Comparison of ENCODE assay signal across 1 cellular context in the genomic region with DNA sequence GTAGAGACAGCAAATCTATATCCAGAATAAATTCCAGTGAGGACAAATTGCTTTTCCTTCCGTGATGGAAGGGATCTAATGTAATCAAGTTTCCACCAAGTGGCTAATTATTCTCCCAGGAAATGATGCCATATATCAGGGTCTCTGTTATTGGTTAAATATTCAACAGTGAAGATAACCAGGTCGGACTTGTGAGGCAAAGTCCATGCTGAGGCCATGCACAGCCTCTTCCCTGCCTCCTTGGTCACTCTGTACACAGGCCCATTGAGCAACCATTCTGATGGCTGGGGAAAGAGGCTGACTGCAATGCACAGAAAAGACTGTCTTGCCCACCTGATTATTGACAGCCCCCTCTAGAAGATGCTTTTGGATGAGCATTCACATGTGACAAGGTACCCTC.
A peak's percentile ranks its signal among the peaks of the same experiment; 100 is the strongest.
TF ChIP-seq lines count a peak whose summit lies in the region.

No MANE protein-coding gene starts in this region.

TF ChIP-seq in HepG2, 621 proteins besides CTCF, POLR2A, EP300 and RAD21 (continued from another document):
- TF ChIP-seq NFYC (CRISPR knock-in tag; IDR thresholded peaks at IDR 0.05) (no peak; the same call in 1 of the 2 replicates), MXD1 (CRISPR knock-in tag; IDR thresholded peaks at IDR 0.05) (no peak), ELF3 (CRISPR knock-in tag; IDR thresholded peaks at IDR 0.05) (peak; percentile 48; the same call in 1 of the 2 replicates), ZNF251 (CRISPR knock-in tag; IDR thresholded peaks at IDR 0.05) (no peak), BRCA1 (CRISPR knock-in tag; IDR thresholded peaks at IDR 0.05) (no peak), SAP130 (CRISPR knock-in tag; IDR thresholded peaks at IDR 0.05; ENCODE audit: low read depth) (no peak; the same call in 1 of the 2 replicates), JUNB (CRISPR knock-in tag; IDR thresholded peaks at IDR 0.05; ENCODE audit: borderline replicate concordance) (no peak), HNF4G (IDR thresholded peaks at IDR 0.05; ENCODE audit: borderline replicate concordance, low read depth, low read length) (peak; percentile 89), HNF4G (CRISPR knock-in tag; IDR thresholded peaks at IDR 0.05; ENCODE audit: borderline replicate concordance, low read depth) (no peak; the same call in 1 of the 2 replicates), ZFY (CRISPR knock-in tag; IDR thresholded peaks at IDR 0.05) (no peak; the same call in 1 of the 2 replicates), POGZ (CRISPR knock-in tag; IDR thresholded peaks at IDR 0.05) (0 out of 2 replicates have a peak, but pooled peaks have one; percentile 58), PAF1 (CRISPR knock-in tag; IDR thresholded peaks at IDR 0.05) (no peak), ISL2 (CRISPR knock-in tag; IDR thresholded peaks at IDR 0.05) (no peak), ZSCAN22 (CRISPR knock-in tag; IDR thresholded peaks at IDR 0.05) (no peak), MYPOP (CRISPR knock-in tag; IDR thresholded peaks at IDR 0.05) (no peak), REPIN1 (CRISPR knock-in tag; IDR thresholded peaks at IDR 0.05; ENCODE audit: borderline replicate concordance, low read depth) (peak; percentile 43; the same call in 1 of the 2 replicates), MIER3 (CRISPR knock-in tag; IDR thresholded peaks at IDR 0.05; ENCODE audit: borderline replicate concordance) (no peak), FOXA3 (CRISPR knock-in tag; IDR thresholded peaks at IDR 0.05) (peak; percentile 88), REXO4 (CRISPR knock-in tag; IDR thresholded peaks at IDR 0.05; ENCODE audit: borderline replicate concordance) (no peak), SMYD3 (CRISPR knock-in tag; IDR thresholded peaks at IDR 0.05) (no peak), ZNF33B (CRISPR knock-in tag; IDR thresholded peaks at IDR 0.05) (no peak), ZNF720 (CRISPR knock-in tag; IDR thresholded peaks at IDR 0.05) (no peak), HOXA3 (CRISPR knock-in tag; IDR thresholded peaks at IDR 0.05) (peak; percentile 73), YY1 (IDR thresholded peaks at IDR 0.05; ENCODE audit: insufficient read depth, insufficient replicate concordance, low read depth, low read length) (peak; percentile 13), ONECUT2 (CRISPR knock-in tag; IDR thresholded peaks at IDR 0.05) (no peak), E2F2 (CRISPR knock-in tag; IDR thresholded peaks at IDR 0.05; ENCODE audit: borderline replicate concordance) (no peak), SSRP1 (CRISPR knock-in tag; IDR thresholded peaks at IDR 0.05) (no peak), KLF15 (CRISPR knock-in tag; IDR thresholded peaks at IDR 0.05; ENCODE audit: borderline replicate concordance) (no peak), ZNF510 (CRISPR knock-in tag; IDR thresholded peaks at IDR 0.05; ENCODE audit: low read depth) (no peak), ZNF546 (CRISPR knock-in tag; conservative IDR thresholded peaks at IDR 0.05) (no peak), ZNF207 (IDR thresholded peaks at IDR 0.05; ENCODE audit: borderline replicate concordance) (no peak), FOXA1 (IDR thresholded peaks at IDR 0.05) (no peak), FOXA1 (CRISPR knock-in tag; IDR thresholded peaks at IDR 0.05) (peak; percentile 89), DPF2 (CRISPR knock-in tag; IDR thresholded peaks at IDR 0.05; ENCODE audit: borderline replicate concordance, low read depth) (0 out of 2 replicates have a peak, but pooled peaks have one; percentile 32), ZNF362 (CRISPR knock-in tag; IDR thresholded peaks at IDR 0.05; ENCODE audit: borderline replicate concordance) (no peak), USF2 (IDR thresholded peaks at IDR 0.05; ENCODE audit: low read depth, low read length) (no peak), USF2 (CRISPR knock-in tag; IDR thresholded peaks at IDR 0.05; ENCODE audit: borderline replicate concordance) (no peak)
- TF ChIP-seq, protein P1, sequence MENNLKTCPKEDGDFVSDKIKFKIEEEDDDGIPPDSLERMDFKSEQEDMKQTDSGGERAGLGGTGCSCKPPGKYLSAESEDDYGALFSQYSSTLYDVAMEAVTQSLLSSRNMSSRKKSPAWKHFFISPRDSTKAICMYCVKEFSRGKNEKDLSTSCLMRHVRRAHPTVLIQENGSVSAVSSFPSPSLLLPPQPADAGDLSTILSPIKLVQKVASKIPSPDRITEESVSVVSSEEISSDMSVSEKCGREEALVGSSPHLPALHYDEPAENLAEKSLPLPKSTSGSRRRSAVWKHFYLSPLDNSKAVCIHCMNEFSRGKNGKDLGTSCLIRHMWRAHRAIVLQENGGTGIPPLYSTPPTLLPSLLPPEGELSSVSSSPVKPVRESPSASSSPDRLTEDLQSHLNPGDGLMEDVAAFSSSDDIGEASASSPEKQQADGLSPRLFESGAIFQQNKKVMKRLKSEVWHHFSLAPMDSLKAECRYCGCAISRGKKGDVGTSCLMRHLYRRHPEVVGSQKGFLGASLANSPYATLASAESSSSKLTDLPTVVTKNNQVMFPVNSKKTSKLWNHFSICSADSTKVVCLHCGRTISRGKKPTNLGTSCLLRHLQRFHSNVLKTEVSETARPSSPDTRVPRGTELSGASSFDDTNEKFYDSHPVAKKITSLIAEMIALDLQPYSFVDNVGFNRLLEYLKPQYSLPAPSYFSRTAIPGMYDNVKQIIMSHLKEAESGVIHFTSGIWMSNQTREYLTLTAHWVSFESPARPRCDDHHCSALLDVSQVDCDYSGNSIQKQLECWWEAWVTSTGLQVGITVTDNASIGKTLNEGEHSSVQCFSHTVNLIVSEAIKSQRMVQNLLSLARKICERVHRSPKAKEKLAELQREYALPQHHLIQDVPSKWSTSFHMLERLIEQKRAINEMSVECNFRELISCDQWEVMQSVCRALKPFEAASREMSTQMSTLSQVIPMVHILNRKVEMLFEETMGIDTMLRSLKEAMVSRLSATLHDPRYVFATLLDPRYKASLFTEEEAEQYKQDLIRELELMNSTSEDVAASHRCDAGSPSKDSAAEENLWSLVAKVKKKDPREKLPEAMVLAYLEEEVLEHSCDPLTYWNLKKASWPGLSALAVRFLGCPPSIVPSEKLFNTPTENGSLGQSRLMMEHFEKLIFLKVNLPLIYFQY (CRISPR knock-in tag; IDR thresholded peaks at IDR 0.05; ENCODE audit: borderline replicate concordance) = no peak
- TF ChIP-seq, protein P2, sequence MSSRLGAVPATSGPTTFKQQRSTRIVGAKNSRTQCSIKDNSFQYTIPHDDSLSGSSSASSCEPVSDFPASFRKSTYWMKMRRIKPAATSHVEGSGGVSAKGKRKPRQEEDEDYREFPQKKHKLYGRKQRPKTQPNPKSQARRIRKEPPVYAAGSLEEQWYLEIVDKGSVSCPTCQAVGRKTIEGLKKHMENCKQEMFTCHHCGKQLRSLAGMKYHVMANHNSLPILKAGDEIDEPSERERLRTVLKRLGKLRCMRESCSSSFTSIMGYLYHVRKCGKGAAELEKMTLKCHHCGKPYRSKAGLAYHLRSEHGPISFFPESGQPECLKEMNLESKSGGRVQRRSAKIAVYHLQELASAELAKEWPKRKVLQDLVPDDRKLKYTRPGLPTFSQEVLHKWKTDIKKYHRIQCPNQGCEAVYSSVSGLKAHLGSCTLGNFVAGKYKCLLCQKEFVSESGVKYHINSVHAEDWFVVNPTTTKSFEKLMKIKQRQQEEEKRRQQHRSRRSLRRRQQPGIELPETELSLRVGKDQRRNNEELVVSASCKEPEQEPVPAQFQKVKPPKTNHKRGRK (CRISPR knock-in tag; IDR thresholded peaks at IDR 0.05) = no peak
- TF ChIP-seq, protein P3, sequence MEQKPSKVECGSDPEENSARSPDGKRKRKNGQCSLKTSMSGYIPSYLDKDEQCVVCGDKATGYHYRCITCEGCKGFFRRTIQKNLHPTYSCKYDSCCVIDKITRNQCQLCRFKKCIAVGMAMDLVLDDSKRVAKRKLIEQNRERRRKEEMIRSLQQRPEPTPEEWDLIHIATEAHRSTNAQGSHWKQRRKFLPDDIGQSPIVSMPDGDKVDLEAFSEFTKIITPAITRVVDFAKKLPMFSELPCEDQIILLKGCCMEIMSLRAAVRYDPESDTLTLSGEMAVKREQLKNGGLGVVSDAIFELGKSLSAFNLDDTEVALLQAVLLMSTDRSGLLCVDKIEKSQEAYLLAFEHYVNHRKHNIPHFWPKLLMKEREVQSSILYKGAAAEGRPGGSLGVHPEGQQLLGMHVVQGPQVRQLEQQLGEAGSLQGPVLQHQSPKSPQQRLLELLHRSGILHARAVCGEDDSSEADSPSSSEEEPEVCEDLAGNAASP (CRISPR knock-in tag; IDR thresholded peaks at IDR 0.05; ENCODE audit: borderline replicate concordance) = peak; percentile 72; the same call in 1 of the 2 replicates
- TF ChIP-seq, protein P4, sequence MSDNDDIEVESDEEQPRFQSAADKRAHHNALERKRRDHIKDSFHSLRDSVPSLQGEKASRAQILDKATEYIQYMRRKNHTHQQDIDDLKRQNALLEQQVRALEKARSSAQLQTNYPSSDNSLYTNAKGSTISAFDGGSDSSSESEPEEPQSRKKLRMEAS (IDR thresholded peaks at IDR 0.05) = peak; percentile 33; the same call in 1 of the 2 replicates
- TF ChIP-seq, protein P5, sequence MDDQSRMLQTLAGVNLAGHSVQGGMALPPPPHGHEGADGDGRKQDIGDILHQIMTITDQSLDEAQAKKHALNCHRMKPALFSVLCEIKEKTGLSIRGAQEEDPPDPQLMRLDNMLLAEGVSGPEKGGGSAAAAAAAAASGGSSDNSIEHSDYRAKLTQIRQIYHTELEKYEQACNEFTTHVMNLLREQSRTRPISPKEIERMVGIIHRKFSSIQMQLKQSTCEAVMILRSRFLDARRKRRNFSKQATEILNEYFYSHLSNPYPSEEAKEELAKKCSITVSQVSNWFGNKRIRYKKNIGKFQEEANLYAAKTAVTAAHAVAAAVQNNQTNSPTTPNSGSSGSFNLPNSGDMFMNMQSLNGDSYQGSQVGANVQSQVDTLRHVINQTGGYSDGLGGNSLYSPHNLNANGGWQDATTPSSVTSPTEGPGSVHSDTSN (CRISPR knock-in tag; IDR thresholded peaks at IDR 0.05; ENCODE audit: borderline replicate concordance) = no peak
